Comparison of ENCODE assay signal across 22 cellular contexts in genomic region chr6:2149370-2150006, GRCh38.
DNase-seq lines count a peak whose midpoint lies in the region; ATAC-seq, FAIRE-seq and TF ChIP-seq lines count a peak whose summit lies in the region.
"Had no signal": no experiment of that assay in that cellular context is flagged by ENCODE, and none has a peak within 500 bp of the region (broad histone marks: within the 10 kb centered on the region; RNA-seq: fewer than 3 reads in every experiment).

No MANE protein-coding gene starts in this region.

- H3K9me3 ChIP-seq in astrocyte (ENCODE audit: insufficient read depth, low read depth, low read length) (no peaks in the 10 kb centered on the region), pancreas (no peaks in the 10 kb centered on the region)
- H3K9me3 ChIP-seq: SJCRH30 had no signal

- H3K27ac Mint-ChIP-seq in GM23338, result no peak overlapping the region
- H3K27ac Mint-ChIP-seq in astrocyte (ENCODE audit: unreplicated experiment), result no peak overlapping the region
- H3K27ac Mint-ChIP-seq: B cell, CD14-positive monocyte, HFFc6 had no signal

- H3K27ac ChIP-seq in GM23338 (ENCODE audit: low read depth), result 0 out of 2 replicates have a peak overlapping the region, but pooled peaks have one; percentile 20
- H3K27ac ChIP-seq in astrocyte (ENCODE audit: low read depth, low read length), result no peak overlapping the region
- H3K27ac ChIP-seq in pancreas, result peak overlapping the region in 1 of 4 donors; percentile 36
- H3K27ac ChIP-seq: SJCRH30 had no signal

- H2AFZ ChIP-seq in GM23338 (no peak overlapping the region), astrocyte (ENCODE audit: low read depth, low read length) (no peak overlapping the region)

- ATAC-seq in GM23338, result no peak
- ATAC-seq in pancreas, result peak; percentile 78 to 92 (median 82)
- no peak for ATAC-seq in GM21529 (IDR thresholded peaks at IDR 0.05; ENCODE audit: unreplicated experiment)
- no peak for ATAC-seq in GM18870 (IDR thresholded peaks at IDR 0.05; ENCODE audit: unreplicated experiment)
- ATAC-seq: K562, Panc1 had no signal

- H3K36me3 Mint-ChIP-seq in GM23338 (ENCODE audit: low read depth) (no peaks in the 10 kb centered on the region), astrocyte (ENCODE audit: low read depth, unreplicated experiment) (peaks cover 2% of the 10 kb centered on the region)
- H3K36me3 Mint-ChIP-seq: CD14-positive monocyte had no signal

- no peaks in the 10 kb centered on the region for H3K36me3 ChIP-seq in GM23338 (ENCODE audit: insufficient read depth)
- no peaks in the 10 kb centered on the region for H3K36me3 ChIP-seq in astrocyte (ENCODE audit: insufficient read depth, low read length)
- no peaks in the 10 kb centered on the region for H3K36me3 ChIP-seq in pancreas
- H3K36me3 ChIP-seq: SJCRH30 had no signal

- H3F3A ChIP-seq in GM23338 (replicated peaks; ENCODE audit: low read depth), result no peaks in the 10 kb centered on the region

- no peak overlapping the region for H3K9ac ChIP-seq in astrocyte (ENCODE audit: low read length)

- DNase-seq in NCI-H2081 (lab: John Stamatoyannopoulos, UW), result peak; percentile 13 to 63
- DNase-seq in NCI-H2081 treated with DMSO at 0.1 percent for 48 hours (lab: John Stamatoyannopoulos, UW), result no peak
- DNase-seq in GM23338 (ENCODE audit: low spot score), result no peak
- DNase-seq in astrocyte (ENCODE audit: low read depth), result no peak
- no peak for DNase-seq in pancreas
- DNase-seq in NCI-H187 treated with DMSO at 0.1 percent for 48 hours (lab: John Stamatoyannopoulos, UW), result no peak
- DNase-seq: DMS79, H7, HFFc6, MM.1S, NCI-H1048, NCI-H1436 treated with DMSO at 0.1 percent for 48 hours, NCI-H2029 treated with DMSO at 0.1 percent for 48 hours, NCI-H82, SJCRH30 had no signal

- H3K4me1 ChIP-seq in GM23338 (ENCODE audit: insufficient read depth), result no peaks in the 10 kb centered on the region
- no peaks in the 10 kb centered on the region for H3K4me1 ChIP-seq in astrocyte (ENCODE audit: insufficient read depth, low read length)
- H3K4me1 ChIP-seq in pancreas, result peaks cover 0 to 4% (median 3%) of the 10 kb centered on the region in 3 donors
- H3K4me1 ChIP-seq: SJCRH30 had no signal

- no peaks in the 10 kb centered on the region for H4K20me1 ChIP-seq in GM23338 (replicated peaks; ENCODE audit: insufficient read depth)
- H4K20me1 ChIP-seq in astrocyte (ENCODE audit: insufficient read depth, low read length), result no peaks in the 10 kb centered on the region

- no peaks in the 10 kb centered on the region for H3K9me3 Mint-ChIP-seq in GM23338
- H3K9me3 Mint-ChIP-seq in astrocyte (ENCODE audit: unreplicated experiment), result no peaks in the 10 kb centered on the region
- H3K9me3 Mint-ChIP-seq: CD14-positive monocyte, HFFc6 had no signal

- H3K4me3 ChIP-seq in GM23338, result no peak overlapping the region
- no peak overlapping the region for H3K4me3 ChIP-seq in astrocyte (ENCODE audit: insufficient read depth, low read depth, low read length)
- H3K4me3 ChIP-seq in pancreas, result peak overlapping the region in 3 of 4 donors; percentile 6 to 25 (median 9)
- H3K4me3 ChIP-seq: K562, SJCRH30 had no signal

- H3K4me1 Mint-ChIP-seq in GM23338, result no peaks in the 10 kb centered on the region
- H3K4me1 Mint-ChIP-seq in astrocyte (ENCODE audit: low read depth, unreplicated experiment), result no peaks in the 10 kb centered on the region
- H3K4me1 Mint-ChIP-seq: B cell, CD14-positive monocyte had no signal

- H3K4me3 Mint-ChIP-seq in GM23338, result no peak overlapping the region
- no peak overlapping the region for H3K4me3 Mint-ChIP-seq in astrocyte (ENCODE audit: unreplicated experiment)
- H3K4me3 Mint-ChIP-seq: B cell, CD14-positive monocyte, HFFc6 had no signal

- H3K27me3 Mint-ChIP-seq in GM23338 (ENCODE audit: insufficient read depth, low read depth, poor library complexity), result peaks cover 4% of the 10 kb centered on the region
- H3K27me3 Mint-ChIP-seq in astrocyte (ENCODE audit: low read depth, unreplicated experiment), result no peaks in the 10 kb centered on the region
- H3K27me3 Mint-ChIP-seq: B cell had no signal

- TF ChIP-seq CTCF in GM23338 (conservative IDR thresholded peaks at IDR 0.05; ENCODE audit: low read depth in 2 of 2), result no peak
- no peak for TF ChIP-seq CTCF in astrocyte (IDR thresholded peaks at IDR 0.05; ENCODE audit: insufficient read depth, low read depth, low read length)
- no peak for TF ChIP-seq CTCF in pancreas (IDR thresholded peaks at IDR 0.05)

- H3K27me3 ChIP-seq in GM23338 (ENCODE audit: insufficient read depth), result no peaks in the 10 kb centered on the region
- H3K27me3 ChIP-seq in astrocyte (ENCODE audit: insufficient read depth, low read length), result no peaks in the 10 kb centered on the region
- H3K27me3 ChIP-seq in pancreas, result no peaks in the 10 kb centered on the region
- H3K27me3 ChIP-seq: SJCRH30 had no signal

- H3K4me2 ChIP-seq in GM23338, result no peak overlapping the region
- no peak overlapping the region for H3K4me2 ChIP-seq in astrocyte (ENCODE audit: low read length)

- FAIRE-seq in astrocyte (lab: Jason Lieb, UNC) (peak; percentile 5), pancreas (lab: Jason Lieb, UNC) (no peak)
- FAIRE-seq: D721Med, K562 had no signal

- 32 to 44% methylated on average over 9 of the region's 9 CpGs for WGBS in pancreas, 2 donors

- H3K9me2 ChIP-seq in GM23338 (ENCODE audit: insufficient read depth), result no peaks in the 10 kb centered on the region

- peaks cover 9% of the 10 kb centered on the region; the same call in 1 of the 2 replicates for H3K79me2 ChIP-seq in GM23338 (replicated peaks; ENCODE audit: insufficient read depth)
- H3K79me2 ChIP-seq in astrocyte (ENCODE audit: insufficient read depth, low read length), result no peaks in the 10 kb centered on the region

- intact Hi-C loops in pancreas (cut with DNase I), result no loop called here

TF ChIP-seq in GM23338, 12 proteins besides CTCF, POLR2A, EP300 and RAD21 (continues in another document):
- no peak for TF ChIP-seq JUNB (IDR thresholded peaks at IDR 0.05; ENCODE audit: unreplicated experiment)
- TF ChIP-seq REST (IDR thresholded peaks at IDR 0.05; ENCODE audit: unreplicated experiment), result no peak
- no peak for TF ChIP-seq POLR2AphosphoS5 (IDR thresholded peaks at IDR 0.05; ENCODE audit: low read depth)
- no peak for TF ChIP-seq CREB1 (CRISPR knock-in tag; IDR thresholded peaks at IDR 0.05; ENCODE audit: low read depth)
- TF ChIP-seq NANOG (IDR thresholded peaks at IDR 0.05; ENCODE audit: borderline replicate concordance), result no peak
- TF ChIP-seq ZNF114 (CRISPR knock-in tag; IDR thresholded peaks at IDR 0.05), result no peak
- TF ChIP-seq EZH2phosphoT487 (IDR thresholded peaks at IDR 0.05; ENCODE audit: unreplicated experiment), result no peak
- no peak for TF ChIP-seq EZH2 (IDR thresholded peaks at IDR 0.05; ENCODE audit: low read depth, unreplicated experiment)
- TF ChIP-seq ETS1 (IDR thresholded peaks at IDR 0.05), result no peak
- TF ChIP-seq STAT1 (IDR thresholded peaks at IDR 0.05; ENCODE audit: unreplicated experiment), result no peak
- TF ChIP-seq ZNF331 (CRISPR knock-in tag; IDR thresholded peaks at IDR 0.05; ENCODE audit: low read depth), result no peak

Comparison
In these comparisons a context has a peak if more than half of its experiments do, and no peak if none do; other contexts are left out.
1. DNase-seq: peak in NCI-H2081 (2 of 2); none in NCI-H2081 treated with DMSO at 0.1 percent for 48 hours (single experiment), GM23338 (single experiment), astrocyte (single experiment), pancreas (0 of 6) and NCI-H187 treated with DMSO at 0.1 percent for 48 hours (single experiment).
2. ATAC-seq: peak in pancreas (4 of 4); none in GM23338 (single experiment), GM21529 (single experiment) and GM18870 (single experiment).
3. H3K4me3 ChIP-seq: peak in pancreas (3 of 4); none in GM23338 (single experiment) and astrocyte (single experiment).